21 cellular contexts compared by ENCODE assay signal in genomic region chr5:106258591-106259125, GRCh38.
DNase-seq lines count a peak whose midpoint lies in the region; ATAC-seq and TF ChIP-seq lines count a peak whose summit lies in the region.
"Had no signal": no experiment of that assay in that cellular context is flagged by ENCODE, and none has a peak within 500 bp of the region (broad histone marks: within the 10 kb centered on the region; RNA-seq: fewer than 3 reads in every experiment).

No MANE protein-coding gene starts in this region.

- DNase-seq in A172 (ENCODE audit: low spot score) = peak; percentile 76
- DNase-seq in HCEC 1CT = peak; percentile 25
- DNase-seq in glomerular visceral epithelial cell (ENCODE audit: extremely low spot score) = peak; percentile 51
- DNase-seq in NCI-H1048 (lab: John Stamatoyannopoulos, UW) = no peak
- DNase-seq in RWPE1 (ENCODE audit: low spot score) = no peak
- no peak for DNase-seq in NCI-H1417 treated with DMSO at 0.1 percent for 48 hours (lab: John Stamatoyannopoulos, UW)
- DNase-seq in NCI-H446 treated with DMSO at 0.1 percent for 48 hours (lab: John Stamatoyannopoulos, UW) = no peak
- DNase-seq: 8988T; activated CD4-positive, alpha-beta T cell treated with anti-CD3 and anti-CD28 coated beads, Interleukin-2, amount 10 ng/mL, durations not matched to agents 7 days and 5 days; activated T-cell treated with anti-CD3 and anti-CD28 coated beads for 4 hours; C1 segment of cervical spinal cord; DMS153; H7; KG1; left colon; NCI-H1105; NCI-H69; stimulated activated CD4-positive, alpha-beta T cell treated with anti-CD3 and anti-CD28 coated beads, Interleukin-12 subunit alpha, Interleukin-12 subunit beta, amount 100 ng/mL, for 4 hours; testis had no signal

- TF ChIP-seq CTCF in RWPE1 (conservative IDR thresholded peaks at IDR 0.05; ENCODE audit: low read depth) = no peak

- CTCF ChIA-PET in RWPE1 (lab: Yijun Ruan, JAX) = interaction anchor here (0.8 kb wide), 1 partner anchor 11 kb away, joined by 3 read pairs; no protein-coding TSS in a partner anchor

- POLR2A ChIA-PET in RWPE1 (lab: Yijun Ruan, JAX; ENCODE audit: low non-redundant PET) = no interaction called here

- no peak overlapping the region for H3K27ac ChIP-seq in RWPE1
- H3K27ac ChIP-seq: PC-9, testis had no signal

- ATAC-seq in SK-N-SH treated with all-trans-retinoic acid at 6 μM for 48 hours = peak; percentile 36; the same call in 1 of the 3 replicates
- ATAC-seq: left colon had no signal

TF ChIP-seq in SK-N-SH treated with all-trans-retinoic acid at 6 μM for 48 hours, 23 proteins besides CTCF, POLR2A, EP300 and RAD21:
- TF ChIP-seq RARB (CRISPR knock-in tag; IDR thresholded peaks at IDR 0.05) = no peak
- TF ChIP-seq ZNF70 (CRISPR knock-in tag; IDR thresholded peaks at IDR 0.05) = no peak
- no peak for TF ChIP-seq PPARA (CRISPR knock-in tag; IDR thresholded peaks at IDR 0.05; ENCODE audit: borderline replicate concordance)
- TF ChIP-seq ARNTL (CRISPR knock-in tag; IDR thresholded peaks at IDR 0.05; ENCODE audit: borderline replicate concordance, low read depth) = no peak
- no peak for TF ChIP-seq TOX (CRISPR knock-in tag; IDR thresholded peaks at IDR 0.05; ENCODE audit: borderline replicate concordance)
- no peak for TF ChIP-seq CSRNP3 (CRISPR knock-in tag; IDR thresholded peaks at IDR 0.05)
- TF ChIP-seq ISL1 (CRISPR knock-in tag; IDR thresholded peaks at IDR 0.05) = no peak
- TF ChIP-seq ZNF8 (CRISPR knock-in tag; IDR thresholded peaks at IDR 0.05) = no peak
- no peak for TF ChIP-seq PATZ1 (CRISPR knock-in tag; IDR thresholded peaks at IDR 0.05; ENCODE audit: borderline replicate concordance)
- TF ChIP-seq ZFP30 (CRISPR knock-in tag; IDR thresholded peaks at IDR 0.05) = no peak
- no peak for TF ChIP-seq TCF4 (CRISPR knock-in tag; IDR thresholded peaks at IDR 0.05; ENCODE audit: borderline replicate concordance)

Comparison
In these comparisons a context has a peak if more than half of its experiments do, and no peak if none do; other contexts are left out.
1. DNase-seq: peak in A172 (single experiment), HCEC 1CT (single experiment) and glomerular visceral epithelial cell (single experiment); none in NCI-H1048 (single experiment), RWPE1 (single experiment), NCI-H1417 treated with DMSO at 0.1 percent for 48 hours (single experiment) and NCI-H446 treated with DMSO at 0.1 percent for 48 hours (single experiment).